In genomic region chr2:152466041-152466440, GRCh38 we compare ENCODE assay signal across 10 cellular contexts.
A peak's percentile ranks its signal among the peaks of the same experiment; 100 is the strongest.
DNase-seq lines count a peak whose midpoint lies in the region; ATAC-seq and TF ChIP-seq lines count a peak whose summit lies in the region.
"Had no signal": no experiment of that assay in that cellular context is flagged by ENCODE, and none has a peak within 500 bp of the region (broad histone marks: within the 10 kb centered on the region; RNA-seq: fewer than 3 reads in every experiment).

No MANE protein-coding gene starts in this region.

- H3K36me3 Mint-ChIP-seq in activated naive CD4-positive, alpha-beta T cell treated with anti-CD3 and anti-CD28 coated beads for 36 hours (ENCODE audit: low read depth): no peaks in the 10 kb centered on the region
- H3K36me3 Mint-ChIP-seq: T-cell had no signal

- no peak overlapping the region for H3K27ac Mint-ChIP-seq in activated naive CD4-positive, alpha-beta T cell treated with anti-CD3 and anti-CD28 coated beads for 36 hours
- H3K27ac Mint-ChIP-seq: T-cell had no signal

- H3K27me3 ChIP-seq in adipocyte (replicated peaks; ENCODE audit: control insufficient read depth, insufficient read depth, low read length): no peaks in the 10 kb centered on the region

- no peaks in the 10 kb centered on the region for H3K9me3 Mint-ChIP-seq in activated naive CD4-positive, alpha-beta T cell treated with anti-CD3 and anti-CD28 coated beads for 36 hours
- H3K9me3 Mint-ChIP-seq: T-cell had no signal

- intact Hi-C loops in activated naive CD4-positive, alpha-beta T cell treated with anti-CD3 and anti-CD28 coated beads for 36 hours (cut with micrococcal nuclease): no loop called here

- no peaks in the 10 kb centered on the region for H3K36me3 ChIP-seq in adipocyte (ENCODE audit: control insufficient read depth, insufficient read depth, low read length, severe bottlenecking)

- no peak overlapping the region for H3K4me3 Mint-ChIP-seq in activated naive CD4-positive, alpha-beta T cell treated with anti-CD3 and anti-CD28 coated beads for 36 hours
- H3K4me3 Mint-ChIP-seq: T-cell had no signal

- DNase-seq in adipocyte (ENCODE audit: low read depth) (peak; percentile 6), omental fat pad (ENCODE audit: low spot score) (no peak), NCI-H187 (lab: John Stamatoyannopoulos, UW) (no peak), SKM-1 (lab: John Stamatoyannopoulos, UW; ENCODE audit: unreplicated experiment) (no peak), NCI-H2029 treated with DMSO at 0.1 percent for 48 hours (lab: John Stamatoyannopoulos, UW) (no peak)
- DNase-seq in activated naive CD4-positive, alpha-beta T cell treated with anti-CD3 and anti-CD28 coated beads for 36 hours: no peak
- DNase-seq: activated effector memory CD4-positive, alpha-beta T cell treated with Interleukin-2 at 50 U/mL for 16 hours; T-cell had no signal

- H3K27me3 Mint-ChIP-seq in activated naive CD4-positive, alpha-beta T cell treated with anti-CD3 and anti-CD28 coated beads for 36 hours (ENCODE audit: low read depth): peaks cover 21% of the 10 kb centered on the region

- H3K4me1 Mint-ChIP-seq in activated naive CD4-positive, alpha-beta T cell treated with anti-CD3 and anti-CD28 coated beads for 36 hours (ENCODE audit: low read depth): peaks cover 9% of the 10 kb centered on the region

- H3K4me3 ChIP-seq in adipocyte (ENCODE audit: low read length): no peak overlapping the region

- no peak overlapping the region for H3K9ac ChIP-seq in adipocyte (ENCODE audit: low read length)

- TF ChIP-seq CTCF in GM12873 (IDR thresholded peaks at IDR 0.05; ENCODE audit: insufficient read depth, low read depth, low read length, missing control alignments) (peak; percentile 18), omental fat pad (IDR thresholded peaks at IDR 0.05) (no peak)

- ATAC-seq in HG03439 (IDR thresholded peaks at IDR 0.05; ENCODE audit: unreplicated experiment): peak; percentile 53
- peak; percentile 48 for ATAC-seq in omental fat pad (ENCODE audit: low FRiP score)
- ATAC-seq: T-cell had no signal

- CTCF ChIA-PET in activated naive CD4-positive, alpha-beta T cell treated with anti-CD3 and anti-CD28 coated beads for 36 hours (lab: Charles Lee): no interaction called here

- H3K9me3 ChIP-seq in adipocyte (ENCODE audit: control insufficient read depth, low read length): no peaks in the 10 kb centered on the region

- peaks cover 50% of the 10 kb centered on the region for H3K4me1 ChIP-seq in adipocyte (ENCODE audit: control insufficient read depth, insufficient read depth, low read length)
